7 cellular contexts compared by ENCODE assay signal in genomic region chr4:80916770-80917169, GRCh38.
"Had no signal": no experiment of that assay in that cellular context is flagged by ENCODE, and none has a peak within 500 bp of the region (broad histone marks: within the 10 kb centered on the region; RNA-seq: fewer than 3 reads in every experiment).

No MANE protein-coding gene starts in this region.

- H3K36me3 ChIP-seq: HAP-1 had no signal

- H3K27ac ChIP-seq: KMS-11 had no signal

- H3K36me3 Mint-ChIP-seq: IgD-negative memory B cell had no signal

- H3K4me3 ChIP-seq: HAP-1 had no signal

- H3K4me1 ChIP-seq: HAP-1 had no signal

- H3K4me3 Mint-ChIP-seq: IgD-negative memory B cell had no signal

- H3K4me2 ChIP-seq: KMS-11 had no signal

- DNase-seq: GOT3, H7, KBM-7 had no signal

- H3K27ac Mint-ChIP-seq: IgD-negative memory B cell had no signal

- H3K27me3 Mint-ChIP-seq: IgD-negative memory B cell had no signal

- ATAC-seq: HCT116 had no signal
